1 cellular context compared by ENCODE assay signal in the genomic region with DNA sequence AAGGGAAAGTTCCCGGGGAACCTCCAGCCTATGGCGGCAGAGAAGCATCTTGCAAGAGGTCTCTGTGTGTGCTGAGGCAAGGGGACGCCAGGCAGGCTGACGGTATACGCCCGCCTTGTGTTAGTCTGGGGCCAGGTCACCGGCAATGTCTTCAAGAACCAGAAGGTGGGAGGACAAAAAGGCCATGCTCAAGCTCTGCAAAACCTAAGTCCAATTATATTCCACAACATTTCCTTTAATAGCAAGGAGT.
TF ChIP-seq lines count a peak whose summit lies in the region.

No MANE protein-coding gene starts in this region.

TF ChIP-seq in HepG2, 621 proteins besides CTCF, POLR2A, EP300 and RAD21 (continued from another document and continues in another):
- TF ChIP-seq ELK4 (CRISPR knock-in tag; IDR thresholded peaks at IDR 0.05; ENCODE audit: borderline replicate concordance) (no peak), SUZ12 (IDR thresholded peaks at IDR 0.05; ENCODE audit: low read depth, low read length) (no peak), PTBP1 (IDR thresholded peaks at IDR 0.05; ENCODE audit: low read depth, low read length, poor library complexity, severe bottlenecking) (no peak), ARNT2 (CRISPR knock-in tag; IDR thresholded peaks at IDR 0.05; ENCODE audit: low read depth) (no peak), ZNF75D (CRISPR knock-in tag; IDR thresholded peaks at IDR 0.05; ENCODE audit: borderline replicate concordance) (no peak), KDM2A (CRISPR knock-in tag; IDR thresholded peaks at IDR 0.05; ENCODE audit: borderline replicate concordance, low read depth) (no peak), ZNF333 (CRISPR knock-in tag; IDR thresholded peaks at IDR 0.05; ENCODE audit: borderline replicate concordance) (no peak), AGO2 (optimal IDR thresholded peaks at IDR 0.05; ENCODE audit: low read depth, low read length) (no peak), ZBTB38 (CRISPR knock-in tag; IDR thresholded peaks at IDR 0.05) (no peak), KDM3A (CRISPR knock-in tag; IDR thresholded peaks at IDR 0.05; ENCODE audit: low read depth) (no peak), ZNF121 (CRISPR knock-in tag; IDR thresholded peaks at IDR 0.05) (no peak), CEBPG (CRISPR knock-in tag; IDR thresholded peaks at IDR 0.05) (no peak), ZNF83 (CRISPR knock-in tag; IDR thresholded peaks at IDR 0.05; ENCODE audit: borderline replicate concordance) (no peak), ZNF841 (CRISPR knock-in tag; IDR thresholded peaks at IDR 0.05; ENCODE audit: borderline replicate concordance) (no peak), KAT7 (CRISPR knock-in tag; IDR thresholded peaks at IDR 0.05; ENCODE audit: borderline replicate concordance) (peak; percentile 44; the same call in 1 of the 2 replicates), RXRA (CRISPR knock-in tag; IDR thresholded peaks at IDR 0.05) (no peak), ZBTB46 (CRISPR knock-in tag; IDR thresholded peaks at IDR 0.05; ENCODE audit: borderline replicate concordance) (no peak; the same call in 1 of the 2 replicates), ZNF296 (CRISPR knock-in tag; conservative IDR thresholded peaks at IDR 0.05) (0 out of 2 replicates have a peak, but pooled peaks have one; percentile 81), TBL1XR1 (IDR thresholded peaks at IDR 0.05; ENCODE audit: borderline replicate concordance, low read length, partially characterized antibody) (peak; percentile 19), HNRNPUL1 (IDR thresholded peaks at IDR 0.05; ENCODE audit: low read depth, low read length) (no peak), DDIT3 (CRISPR knock-in tag; IDR thresholded peaks at IDR 0.05) (no peak), SRSF4 (IDR thresholded peaks at IDR 0.05; ENCODE audit: low read depth, low read length, poor library complexity, severe bottlenecking) (no peak), HOXA3 (CRISPR knock-in tag; IDR thresholded peaks at IDR 0.05) (no peak), TSC22D2 (CRISPR knock-in tag; IDR thresholded peaks at IDR 0.05; ENCODE audit: borderline replicate concordance) (0 out of 2 replicates have a peak, but pooled peaks have one; percentile 6), MZF1 (CRISPR knock-in tag; IDR thresholded peaks at IDR 0.05; ENCODE audit: borderline replicate concordance) (0 out of 2 replicates have a peak, but pooled peaks have one; percentile 78), CHD4 (IDR thresholded peaks at IDR 0.05; ENCODE audit: borderline replicate concordance, low read length) (no peak), ZMYM4 (CRISPR knock-in tag; IDR thresholded peaks at IDR 0.05) (peak; percentile 9; the same call in 1 of the 2 replicates), GTF2F1 (IDR thresholded peaks at IDR 0.05; ENCODE audit: low read length) (no peak), RCOR2 (CRISPR knock-in tag; IDR thresholded peaks at IDR 0.05) (0 out of 2 replicates have a peak, but pooled peaks have one; percentile 76), THAP11 (CRISPR knock-in tag; IDR thresholded peaks at IDR 0.05) (no peak), HNRNPL (IDR thresholded peaks at IDR 0.05; ENCODE audit: low read depth, low read length) (0 out of 2 replicates have a peak, but pooled peaks have one; percentile 19), ZNF354B (CRISPR knock-in tag; IDR thresholded peaks at IDR 0.05) (no peak), PHF5A (CRISPR knock-in tag; IDR thresholded peaks at IDR 0.05; ENCODE audit: low read depth, unreplicated experiment) (no peak), ZNF563 (CRISPR knock-in tag; IDR thresholded peaks at IDR 0.05) (no peak; the same call in 1 of the 2 replicates), PAX8 (CRISPR knock-in tag; IDR thresholded peaks at IDR 0.05; ENCODE audit: borderline replicate concordance) (no peak; the same call in 1 of the 2 replicates)
- TF ChIP-seq, protein P1, sequence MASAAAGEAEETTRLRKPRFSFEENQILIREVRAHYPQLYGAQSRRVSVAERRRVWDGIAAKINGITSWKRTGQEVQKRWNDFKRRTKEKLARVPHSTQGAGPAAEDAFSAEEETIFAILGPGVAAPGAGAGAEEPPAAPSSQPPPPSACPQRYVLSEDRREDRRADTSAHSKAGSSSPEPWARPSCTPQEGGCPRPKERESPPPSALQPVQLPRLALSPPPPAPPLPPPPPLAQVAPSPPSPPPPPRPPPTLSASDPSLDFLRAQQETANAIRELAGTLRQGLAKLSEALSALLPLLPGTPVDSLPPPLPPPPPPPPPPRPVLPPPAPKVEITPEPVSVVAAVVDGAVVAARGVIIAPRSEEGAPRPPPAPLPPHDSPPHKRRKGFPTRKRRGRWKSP (CRISPR knock-in tag; IDR thresholded peaks at IDR 0.05) = 0 out of 2 replicates have a peak, but pooled peaks have one; percentile 6
- TF ChIP-seq, protein P2, sequence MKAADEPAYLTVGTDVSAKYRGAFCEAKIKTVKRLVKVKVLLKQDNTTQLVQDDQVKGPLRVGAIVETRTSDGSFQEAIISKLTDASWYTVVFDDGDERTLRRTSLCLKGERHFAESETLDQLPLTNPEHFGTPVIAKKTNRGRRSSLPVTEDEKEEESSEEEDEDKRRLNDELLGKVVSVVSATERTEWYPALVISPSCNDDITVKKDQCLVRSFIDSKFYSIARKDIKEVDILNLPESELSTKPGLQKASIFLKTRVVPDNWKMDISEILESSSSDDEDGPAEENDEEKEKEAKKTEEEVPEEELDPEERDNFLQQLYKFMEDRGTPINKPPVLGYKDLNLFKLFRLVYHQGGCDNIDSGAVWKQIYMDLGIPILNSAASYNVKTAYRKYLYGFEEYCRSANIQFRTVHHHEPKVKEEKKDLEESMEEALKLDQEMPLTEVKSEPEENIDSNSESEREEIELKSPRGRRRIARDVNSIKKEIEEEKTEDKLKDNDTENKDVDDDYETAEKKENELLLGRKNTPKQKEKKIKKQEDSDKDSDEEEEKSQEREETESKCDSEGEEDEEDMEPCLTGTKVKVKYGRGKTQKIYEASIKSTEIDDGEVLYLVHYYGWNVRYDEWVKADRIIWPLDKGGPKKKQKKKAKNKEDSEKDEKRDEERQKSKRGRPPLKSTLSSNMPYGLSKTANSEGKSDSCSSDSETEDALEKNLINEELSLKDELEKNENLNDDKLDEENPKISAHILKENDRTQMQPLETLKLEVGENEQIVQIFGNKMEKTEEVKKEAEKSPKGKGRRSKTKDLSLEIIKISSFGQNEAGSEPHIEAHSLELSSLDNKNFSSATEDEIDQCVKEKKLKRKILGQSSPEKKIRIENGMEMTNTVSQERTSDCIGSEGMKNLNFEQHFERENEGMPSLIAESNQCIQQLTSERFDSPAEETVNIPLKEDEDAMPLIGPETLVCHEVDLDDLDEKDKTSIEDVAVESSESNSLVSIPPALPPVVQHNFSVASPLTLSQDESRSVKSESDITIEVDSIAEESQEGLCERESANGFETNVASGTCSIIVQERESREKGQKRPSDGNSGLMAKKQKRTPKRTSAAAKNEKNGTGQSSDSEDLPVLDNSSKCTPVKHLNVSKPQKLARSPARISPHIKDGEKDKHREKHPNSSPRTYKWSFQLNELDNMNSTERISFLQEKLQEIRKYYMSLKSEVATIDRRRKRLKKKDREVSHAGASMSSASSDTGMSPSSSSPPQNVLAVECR (CRISPR knock-in tag; IDR thresholded peaks at IDR 0.05; ENCODE audit: borderline replicate concordance) = peak; percentile 53; the same call in 1 of the 2 replicates
- TF ChIP-seq, protein P3, sequence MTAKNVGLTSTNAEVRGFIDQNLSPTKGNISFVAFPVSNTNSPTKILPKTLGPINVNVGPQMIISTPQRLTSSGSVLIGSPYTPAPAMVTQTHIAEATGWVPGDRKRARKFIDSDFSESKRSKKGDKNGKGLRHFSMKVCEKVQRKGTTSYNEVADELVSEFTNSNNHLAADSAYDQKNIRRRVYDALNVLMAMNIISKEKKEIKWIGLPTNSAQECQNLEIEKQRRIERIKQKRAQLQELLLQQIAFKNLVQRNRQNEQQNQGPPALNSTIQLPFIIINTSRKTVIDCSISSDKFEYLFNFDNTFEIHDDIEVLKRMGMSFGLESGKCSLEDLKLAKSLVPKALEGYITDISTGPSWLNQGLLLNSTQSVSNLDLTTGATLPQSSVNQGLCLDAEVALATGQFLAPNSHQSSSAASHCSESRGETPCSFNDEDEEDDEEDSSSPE (CRISPR knock-in tag; IDR thresholded peaks at IDR 0.05) = no peak
- TF ChIP-seq, protein P4, sequence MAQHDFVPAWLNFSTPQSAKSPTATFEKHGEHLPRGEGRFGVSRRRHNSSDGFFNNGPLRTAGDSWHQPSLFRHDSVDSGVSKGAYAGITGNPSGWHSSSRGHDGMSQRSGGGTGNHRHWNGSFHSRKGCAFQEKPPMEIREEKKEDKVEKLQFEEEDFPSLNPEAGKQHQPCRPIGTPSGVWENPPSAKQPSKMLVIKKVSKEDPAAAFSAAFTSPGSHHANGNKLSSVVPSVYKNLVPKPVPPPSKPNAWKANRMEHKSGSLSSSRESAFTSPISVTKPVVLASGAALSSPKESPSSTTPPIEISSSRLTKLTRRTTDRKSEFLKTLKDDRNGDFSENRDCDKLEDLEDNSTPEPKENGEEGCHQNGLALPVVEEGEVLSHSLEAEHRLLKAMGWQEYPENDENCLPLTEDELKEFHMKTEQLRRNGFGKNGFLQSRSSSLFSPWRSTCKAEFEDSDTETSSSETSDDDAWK (CRISPR knock-in tag; IDR thresholded peaks at IDR 0.05) = no peak
- TF ChIP-seq, protein P5, sequence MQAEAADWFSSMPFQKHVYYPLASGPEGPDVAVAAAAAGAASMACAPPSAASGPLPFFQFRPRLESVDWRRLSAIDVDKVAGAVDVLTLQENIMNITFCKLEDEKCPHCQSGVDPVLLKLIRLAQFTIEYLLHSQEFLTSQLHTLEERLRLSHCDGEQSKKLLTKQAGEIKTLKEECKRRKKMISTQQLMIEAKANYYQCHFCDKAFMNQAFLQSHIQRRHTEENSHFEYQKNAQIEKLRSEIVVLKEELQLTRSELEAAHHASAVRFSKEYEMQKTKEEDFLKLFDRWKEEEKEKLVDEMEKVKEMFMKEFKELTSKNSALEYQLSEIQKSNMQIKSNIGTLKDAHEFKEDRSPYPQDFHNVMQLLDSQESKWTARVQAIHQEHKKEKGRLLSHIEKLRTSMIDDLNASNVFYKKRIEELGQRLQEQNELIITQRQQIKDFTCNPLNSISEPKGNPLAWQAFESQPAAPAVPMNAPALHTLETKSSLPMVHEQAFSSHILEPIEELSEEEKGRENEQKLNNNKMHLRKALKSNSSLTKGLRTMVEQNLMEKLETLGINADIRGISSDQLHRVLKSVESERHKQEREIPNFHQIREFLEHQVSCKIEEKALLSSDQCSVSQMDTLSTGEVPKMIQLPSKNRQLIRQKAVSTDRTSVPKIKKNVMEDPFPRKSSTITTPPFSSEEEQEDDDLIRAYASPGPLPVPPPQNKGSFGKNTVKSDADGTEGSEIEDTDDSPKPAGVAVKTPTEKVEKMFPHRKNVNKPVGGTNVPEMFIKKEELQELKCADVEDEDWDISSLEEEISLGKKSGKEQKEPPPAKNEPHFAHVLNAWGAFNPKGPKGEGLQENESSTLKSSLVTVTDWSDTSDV (CRISPR knock-in tag; IDR thresholded peaks at IDR 0.05) = no peak; the same call in 1 of the 2 replicates
- TF ChIP-seq, protein P6, sequence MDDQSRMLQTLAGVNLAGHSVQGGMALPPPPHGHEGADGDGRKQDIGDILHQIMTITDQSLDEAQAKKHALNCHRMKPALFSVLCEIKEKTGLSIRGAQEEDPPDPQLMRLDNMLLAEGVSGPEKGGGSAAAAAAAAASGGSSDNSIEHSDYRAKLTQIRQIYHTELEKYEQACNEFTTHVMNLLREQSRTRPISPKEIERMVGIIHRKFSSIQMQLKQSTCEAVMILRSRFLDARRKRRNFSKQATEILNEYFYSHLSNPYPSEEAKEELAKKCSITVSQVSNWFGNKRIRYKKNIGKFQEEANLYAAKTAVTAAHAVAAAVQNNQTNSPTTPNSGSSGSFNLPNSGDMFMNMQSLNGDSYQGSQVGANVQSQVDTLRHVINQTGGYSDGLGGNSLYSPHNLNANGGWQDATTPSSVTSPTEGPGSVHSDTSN (CRISPR knock-in tag; IDR thresholded peaks at IDR 0.05; ENCODE audit: borderline replicate concordance) = no peak
